In genomic region chr10:48605786-48606529, GRCh38 we compare ENCODE assay signal across 13 cellular contexts. TPM values are rescaled to one million over a fixed set of nuclear protein-coding genes. Genes with fewer than 3 reads are reported as not detected.
DNase-seq lines count a peak whose midpoint lies in the region; ATAC-seq, FAIRE-seq and TF ChIP-seq lines count a peak whose summit lies in the region.
"Had no signal": no experiment of that assay in that cellular context is flagged by ENCODE, and none has a peak within 500 bp of the region (broad histone marks: within the 10 kb centered on the region; RNA-seq: fewer than 3 reads in every experiment).

No MANE protein-coding gene starts in this region.

- no peaks in the 10 kb centered on the region for H3K9me3 Mint-ChIP-seq in memory B cell
- H3K9me3 Mint-ChIP-seq in activated CD4-positive, alpha-beta T cell treated with anti-CD3 and anti-CD28 coated beads, Interleukin-2, amount 10 ng/mL, durations not matched to agents 24 days and 14 days: no peaks in the 10 kb centered on the region

- H3K9me3 ChIP-seq in AG04450 (ENCODE audit: control insufficient read depth, insufficient read depth, low read length): no peaks in the 10 kb centered on the region
- H3K9me3 ChIP-seq in HEK293 (ENCODE audit: control insufficient read depth, insufficient read depth, low read depth, low read length): no peaks in the 10 kb centered on the region
- H3K9me3 ChIP-seq in K562 (replicated peaks; ENCODE audit: control insufficient read depth, insufficient read depth, low read depth, low read length): no peaks in the 10 kb centered on the region
- H3K9me3 ChIP-seq in lower lobe of right lung: no peaks in the 10 kb centered on the region

- intact Hi-C loops in K562 (cut with micrococcal nuclease): loop anchor here (5.0 kb wide), 2 partner anchors 46 to 54 kb away; no protein-coding TSS in a partner anchor
- intact Hi-C loops in activated CD4-positive, alpha-beta T cell treated with anti-CD3 and anti-CD28 coated beads, Interleukin-2, amount 10 ng/mL, durations not matched to agents 24 days and 14 days (cut with micrococcal nuclease): loop anchor here (5.0 kb wide), 1 partner anchor 51 kb away; no protein-coding TSS in a partner anchor
- intact Hi-C loops in lower lobe of right lung (cut with DNase I): no loop called here

- H3K4me3 Mint-ChIP-seq in memory B cell: peak overlapping the region; percentile 10
- no peak overlapping the region for H3K4me3 Mint-ChIP-seq in activated CD4-positive, alpha-beta T cell treated with anti-CD3 and anti-CD28 coated beads, Interleukin-2, amount 10 ng/mL, durations not matched to agents 24 days and 14 days

- POLR2A ChIA-PET in AG04450 (lab: Yijun Ruan, JAX): interaction anchor here (0.6 to 2.6 kb wide), 6 partner anchors 12 to 50 kb away, joined by 3 to 15 read pairs (median 6); no protein-coding TSS in a partner anchor
- POLR2A ChIA-PET in HEK293 (lab: Yijun Ruan, JAX): interaction anchor here (0.6 kb wide), 1 partner anchor 224 kb away, joined by 4 read pairs; no protein-coding TSS in a partner anchor
- POLR2A ChIA-PET in K562 (lab: Yijun Ruan, JAX): interaction anchor here (0.6 to 0.9 kb wide), 4 partner anchors 18 to 894 kb away, joined by 3 to 4 read pairs (median 3); no protein-coding TSS in a partner anchor

- DNase-seq in AG04450 (ENCODE audit: low read depth, low spot score): no peak
- no peak for DNase-seq in K562 (ENCODE audit: extremely low read depth in 1 of 4, low spot score in 3 of 4)
- no peak for DNase-seq in memory B cell (ENCODE audit: low spot score in 2 of 2)
- no peak for DNase-seq in inferior parietal cortex (ENCODE audit: extremely low spot score)
- DNase-seq in activated CD4-positive, alpha-beta T cell treated with anti-CD3 and anti-CD28 coated beads, Interleukin-2, amount 10 ng/mL, durations not matched to agents 24 days and 14 days: no peak
- DNase-seq in lower lobe of right lung: no peak
- DNase-seq in stimulated activated CD8-positive, alpha-beta memory T cell treated with anti-CD3 and anti-CD28 coated beads, Interleukin-4, amount 100 ng/mL, for 48 hours: no peak
- DNase-seq: NCI-H1105, NCI-H524 treated with DMSO at 0.1 percent for 48 hours had no signal

- H3K27me3 ChIP-seq in AG04450 (ENCODE audit: control insufficient read depth, insufficient read depth, low read length) (no peaks in the 10 kb centered on the region), K562 (ENCODE audit: control insufficient read depth in 2 of 2, insufficient read depth in 2 of 2, low read length in 2 of 2) (peaks cover 26 to 29% of the 10 kb centered on the region in 2 experiments), lower lobe of right lung (ENCODE audit: low read depth) (peaks cover 13% of the 10 kb centered on the region)

- BruUV-seq in K562 (replicated peaks; lab: Mats Ljungman, UMichigan): no TSS peak

- no peak for TF ChIP-seq EP300 in K562 (IDR thresholded peaks at IDR 0.05; ENCODE audit: low read length)

- FAIRE-seq in K562 (lab: Jason Lieb, UNC): peak; percentile 6

- ATAC-seq in K562: no peak
- no peak for ATAC-seq in memory B cell (ENCODE audit: low read depth)
- ATAC-seq in lower lobe of right lung: no peak

- H3K4me2 ChIP-seq in K562 (ENCODE audit: insufficient read depth, low read length): no peak overlapping the region

- no peak overlapping the region for H3K9ac ChIP-seq in K562 (ENCODE audit: insufficient read depth in 1 of 2, low read depth in 2 of 2, low read length in 2 of 2)

- TF ChIP-seq RAD21 in K562 (CRISPR knock-in tag; conservative IDR thresholded peaks at IDR 0.05 in 1 of 2, IDR thresholded peaks at IDR 0.05 in 1 of 2): no peak

- no peaks in the 10 kb centered on the region for H3K79me2 ChIP-seq in K562 (ENCODE audit: control insufficient read depth, insufficient read depth, low read length)

- no peak for TF ChIP-seq POLR2A in K562 (conservative IDR thresholded peaks at IDR 0.05)

- H3K36me3 Mint-ChIP-seq in memory B cell: no peaks in the 10 kb centered on the region
- H3K36me3 Mint-ChIP-seq in activated CD4-positive, alpha-beta T cell treated with anti-CD3 and anti-CD28 coated beads, Interleukin-2, amount 10 ng/mL, durations not matched to agents 24 days and 14 days (ENCODE audit: low read depth): no peaks in the 10 kb centered on the region

- H3K9me1 ChIP-seq in K562 (ENCODE audit: control insufficient read depth, insufficient read depth, low read length): no peaks in the 10 kb centered on the region

- no peak overlapping the region for H3K27ac Mint-ChIP-seq in memory B cell
- H3K27ac Mint-ChIP-seq in activated CD4-positive, alpha-beta T cell treated with anti-CD3 and anti-CD28 coated beads, Interleukin-2, amount 10 ng/mL, durations not matched to agents 24 days and 14 days: no peak overlapping the region

- H4K20me1 ChIP-seq in K562 (replicated peaks; ENCODE audit: control insufficient read depth, insufficient read depth, low read length): peaks cover 11% of the 10 kb centered on the region

- peaks cover 20% of the 10 kb centered on the region for H3K4me1 Mint-ChIP-seq in memory B cell
- H3K4me1 Mint-ChIP-seq in activated CD4-positive, alpha-beta T cell treated with anti-CD3 and anti-CD28 coated beads, Interleukin-2, amount 10 ng/mL, durations not matched to agents 24 days and 14 days: no peaks in the 10 kb centered on the region

- H3K27me3 Mint-ChIP-seq in memory B cell: peaks cover 8% of the 10 kb centered on the region
- H3K27me3 Mint-ChIP-seq in activated CD4-positive, alpha-beta T cell treated with anti-CD3 and anti-CD28 coated beads, Interleukin-2, amount 10 ng/mL, durations not matched to agents 24 days and 14 days: peaks cover 26% of the 10 kb centered on the region

- in situ Hi-C loops in K562 (cut with MboI): no loop called here

- no peaks in the 10 kb centered on the region for H3K36me3 ChIP-seq in HEK293 (ENCODE audit: control insufficient read depth in 2 of 2, insufficient read depth in 1 of 2, low read length in 2 of 2)
- H3K36me3 ChIP-seq in K562 (ENCODE audit: control insufficient read depth, insufficient read depth, low read length): no peaks in the 10 kb centered on the region
- H3K36me3 ChIP-seq in lower lobe of right lung: no peaks in the 10 kb centered on the region

- no peak for TF ChIP-seq CTCF in AG04450 (IDR thresholded peaks at IDR 0.05; ENCODE audit: low read depth, low read length)
- TF ChIP-seq CTCF in HEK293 (tag by site-specific recombination; IDR thresholded peaks at IDR 0.05): no peak
- TF ChIP-seq CTCF in K562 (IDR thresholded peaks at IDR 0.05 in 2 of 3, conservative IDR thresholded peaks at IDR 0.05 in 1 of 3; ENCODE audit: insufficient read depth in 2 of 3, low read depth in 1 of 3, low read length in 3 of 3): no peak
- TF ChIP-seq CTCF in lower lobe of right lung (IDR thresholded peaks at IDR 0.05): no peak

- H3K27ac ChIP-seq in AG04450 (ENCODE audit: low read depth, low read length) (peak overlapping the region; percentile 87), HEK293 (ENCODE audit: extremely low read depth, low read depth, low read length) (no peak overlapping the region), K562 (ENCODE audit: extremely low read depth, low read depth, low read length) (no peak overlapping the region), lower lobe of right lung (no peak overlapping the region)
- H3K27ac ChIP-seq: C4-2B, foreskin keratinocyte, HL-60 had no signal

- 3% methylated on average over 7 of the region's 7 CpGs for WGBS in K562 (ENCODE audit: insufficient coverage, low coverage, missing lambda C conversion rate)

- peak overlapping the region; percentile 83 for H3K4me3 ChIP-seq in AG04450 (ENCODE audit: low read depth, low read length)
- no peak overlapping the region for H3K4me3 ChIP-seq in HEK293 (ENCODE audit: low read depth, low read length)
- H3K4me3 ChIP-seq in K562: no peak overlapping the region
- H3K4me3 ChIP-seq in lower lobe of right lung: no peak overlapping the region

- no peaks in the 10 kb centered on the region for H3K4me1 ChIP-seq in HEK293 (ENCODE audit: control insufficient read depth, insufficient read depth, low read length)
- peaks cover 0 to 9% of the 10 kb centered on the region in 2 experiments; a peak in 2 of 5 replicates for H3K4me1 ChIP-seq in K562 (replicated peaks in 1 of 2; ENCODE audit: control insufficient read depth in 2 of 2, insufficient read depth in 2 of 2, low read length in 2 of 2)
- H3K4me1 ChIP-seq in lower lobe of right lung: peaks cover 26% of the 10 kb centered on the region

- H2AFZ ChIP-seq in K562 (ENCODE audit: low read depth, low read length): no peak overlapping the region

- CTCF ChIA-PET in AG04450 (lab: Charles Lee): interaction anchor here (1.4 to 5.5 kb wide), 5 partner anchors 9 to 242 kb away, joined by 4 to 104 read pairs (median 14); no protein-coding TSS in a partner anchor
- CTCF ChIA-PET in HEK293 (lab: Yijun Ruan, JAX): interaction anchor here (0.7 to 5.0 kb wide), 7 partner anchors 9 to 242 kb away, joined by 3 to 42 read pairs (median 5); no protein-coding TSS in a partner anchor
- CTCF ChIA-PET in K562 (lab: Yijun Ruan, JAX; ENCODE audit: low intra/inter-chr PET ratio): no interaction called here

RNA-seq across cellular contexts. Expression of gene ARHGAP22, which starts 1.1 kb away (rescaled TPM):
- 8.2 and 9.6 TPM in 2 replicates for polyA plus RNA-seq in AG04450 (2011; rRNA removed)
- polyA minus RNA-seq in AG04450 (2011; rRNA and poly(A)+ RNA removed): 13.6 and 14.3 TPM in 2 replicates
- 9.9 and 13.9 TPM in 2 replicates for total RNA-seq in K562 (2011; cell fraction: chromatin; rRNA removed; ENCODE audit: low replicate concordance)
- 10.7 and 11.5 TPM in 2 replicates for total RNA-seq in K562 (2011; cell fraction: nucleolus; rRNA removed)
- total RNA-seq in K562 (2011; cell fraction: nucleoplasm; rRNA removed): 8.2 and 9.7 TPM in 2 replicates
- 23.2 and 30.0 TPM in 2 replicates for total RNA-seq in K562 (2014; rRNA removed)
- 7.8 and 8.6 TPM in 2 replicates for total RNA-seq in K562 (2014; rRNA removed; fragmentation: Illumina TruSeq; extraction: Trizol)
- total RNA-seq in K562 (2015; rRNA removed; fragmentation: Illumina TruSeq; extraction: Trizol): 12.4 and 12.7 TPM in 2 replicates
- 28.1 and 29.3 TPM in 2 replicates for total RNA-seq in K562 (2021)
- 12.3 and 13.1 TPM in 2 replicates for polyA plus RNA-seq in K562 (2011; rRNA removed)
- 12.0 and 31.3 TPM in 2 replicates for polyA plus RNA-seq in K562 (2011; cell fraction: cytosol; rRNA removed)
- polyA plus RNA-seq in K562 (2011; cell fraction: nucleus; rRNA removed): 19.7 and 38.0 TPM in 2 replicates
- 6.0 and 12.9 TPM in 2 replicates for polyA plus RNA-seq in K562 (2012)
- 8.7 and 12.5 TPM in 2 replicates for polyA plus RNA-seq in K562 (2014; fragmentation: Illumina TruSeq; extraction: Trizol)
- polyA plus RNA-seq in K562 (2014; fragmentation: Nextera tagmentation; extraction: Ambion mirVana): 1 to 10 TPM; 1.3 to 1.4 TPM
- 19.3 and 22.3 TPM in 2 replicates for polyA plus RNA-seq in K562 (2014; rRNA removed)
- polyA minus RNA-seq in K562 (2011; rRNA and poly(A)+ RNA removed): 7.5 and 11.3 TPM in 2 replicates
- polyA minus RNA-seq in K562 (2011; cell fraction: cytosol; rRNA and poly(A)+ RNA removed): 15.5 and 16.6 TPM in 2 replicates
- 9.4 and 13.7 TPM in 2 replicates for polyA minus RNA-seq in K562 (2011; cell fraction: nucleus; rRNA and poly(A)+ RNA removed)
- not detected in 2 replicates for total RNA-seq in activated CD4-positive, alpha-beta T cell treated with anti-CD3 and anti-CD28 coated beads, Interleukin-2, amount 10 ng/mL, durations not matched to agents 24 days and 14 days
- total RNA-seq in lower lobe of right lung: 9.6 TPM
